1 cellular context compared by ENCODE assay signal in the genomic region with DNA sequence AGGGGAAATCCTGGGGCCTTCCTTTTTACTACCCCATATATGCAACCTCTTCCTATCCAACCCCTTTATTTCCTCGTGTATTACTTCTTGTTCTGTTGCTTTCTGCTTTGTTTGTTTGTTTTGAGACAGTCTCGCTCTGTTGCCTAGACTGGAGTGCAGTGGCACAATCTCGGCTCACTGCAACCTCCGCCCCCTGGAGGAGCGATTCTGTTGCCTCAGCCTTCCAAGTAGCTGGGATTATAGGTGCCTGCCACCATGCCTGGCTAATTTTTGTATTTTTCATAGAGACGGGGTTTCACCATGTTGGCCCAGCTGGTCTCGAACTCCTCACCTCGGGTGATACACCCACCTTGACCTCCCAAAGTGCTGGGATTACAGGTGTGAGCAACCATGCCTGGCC. TPM values are rescaled to one million over a fixed set of nuclear protein-coding genes. Genes with fewer than 3 reads are reported as not detected.
"Had no signal": no experiment of that assay in that cellular context is flagged by ENCODE, and none has a peak within 500 bp of the region (broad histone marks: within the 10 kb centered on the region; RNA-seq: fewer than 3 reads in every experiment).

No MANE protein-coding gene starts in this region.

RNA-seq across cellular contexts. Expression of a gene that starts 30.3 kb away (rescaled TPM):
- total RNA-seq: natural killer cell had no signal
